31 cellular contexts compared by ENCODE assay signal in the genomic region with DNA sequence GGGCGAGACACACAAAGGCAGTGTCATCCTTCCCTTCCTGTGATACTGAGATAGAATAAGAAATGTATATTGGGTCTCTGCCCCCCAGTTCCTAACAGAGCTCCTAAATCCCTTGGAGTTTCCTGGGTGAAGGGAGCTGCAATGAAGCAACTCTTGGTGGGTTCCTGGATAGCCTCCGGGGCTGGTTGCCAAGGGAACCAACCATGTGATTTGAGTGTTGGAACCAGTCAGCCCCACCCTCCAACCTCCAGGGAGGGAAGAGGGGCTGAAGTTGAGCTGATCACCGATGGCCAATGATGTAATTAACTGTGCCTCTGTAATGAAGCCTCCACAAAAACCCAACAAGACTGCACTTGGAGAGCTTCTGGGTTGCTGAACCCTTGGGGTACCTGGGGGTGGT.
"Had no signal": no experiment of that assay in that cellular context is flagged by ENCODE, and none has a peak within 500 bp of the region (broad histone marks: within the 10 kb centered on the region; RNA-seq: fewer than 3 reads in every experiment).

No MANE protein-coding gene starts in this region.

- H3K4me3 Mint-ChIP-seq: activated CD4-positive, alpha-beta T cell treated with anti-CD3 and anti-CD28 coated beads, Interleukin-2, amount 10 ng/mL, durations not matched to agents 7 days and 5 days; activated CD8-positive, alpha-beta T cell treated with anti-CD3 and anti-CD28 coated beads, Interleukin-2, amount 10 ng/mL, durations not matched to agents 7 days and 5 days; activated naive CD4-positive, alpha-beta T cell treated with anti-CD3 and anti-CD28 coated beads, Interleukin-2, amount 10 ng/mL, durations not matched to agents 7 days and 5 days; activated naive CD8-positive, alpha-beta T cell; activated naive CD8-positive, alpha-beta T cell treated with anti-CD3 and anti-CD28 coated beads, Interleukin-2, amount 50 U/mL, for 24 hours; brain had no signal

- H3K4me3 ChIP-seq: PC-9 had no signal

- H3K36me3 Mint-ChIP-seq: brain had no signal

- H3K27ac ChIP-seq: PC-9, WERI-Rb-1 had no signal

- H3K9me3 Mint-ChIP-seq: activated naive CD8-positive, alpha-beta T cell treated with anti-CD3 and anti-CD28 coated beads, Interleukin-2, amount 50 U/mL, for 24 hours had no signal

- H3K27ac Mint-ChIP-seq: activated CD8-positive, alpha-beta T cell treated with anti-CD3 and anti-CD28 coated beads, Interleukin-2, amount 10 ng/mL, durations not matched to agents 7 days and 5 days; activated naive CD4-positive, alpha-beta T cell treated with anti-CD3 and anti-CD28 coated beads, Interleukin-2, amount 10 ng/mL, durations not matched to agents 7 days and 5 days; activated naive CD8-positive, alpha-beta T cell; activated naive CD8-positive, alpha-beta T cell treated with anti-CD3 and anti-CD28 coated beads, Interleukin-2, amount 50 U/mL, for 24 hours; brain had no signal

- DNase-seq: activated CD4-positive, alpha-beta T cell treated with anti-CD3 and anti-CD28 coated beads for 1 hour; activated CD4-positive, alpha-beta T cell treated with anti-CD3 and anti-CD28 coated beads, Interleukin-2, amount 10 ng/mL, durations not matched to agents 7 days and 5 days; activated CD4-positive, alpha-beta T cell treated with anti-CD3 and anti-CD28 coated beads, Interleukin-2, amount 50 U/mL, for 48 hours; activated CD4-positive, CD25-positive, alpha-beta regulatory T cell; activated CD8-positive, alpha-beta memory T cell treated with anti-CD3 and anti-CD28 coated beads, Interleukin-2, amount 50 U/mL, for 48 hours; activated CD8-positive, alpha-beta T cell treated with anti-CD3 and anti-CD28 coated beads, Interleukin-2, amount 10 ng/mL, durations not matched to agents 7 days and 5 days; activated effector memory CD4-positive, alpha-beta T cell treated with Interleukin-2 at 50 U/mL for 16 hours; activated naive CD4-positive, alpha-beta T cell treated with anti-CD3 and anti-CD28 coated beads, Interleukin-2, amount 10 ng/mL, durations not matched to agents 7 days and 5 days; activated naive CD8-positive, alpha-beta T cell treated with anti-CD3 and anti-CD28 coated beads, Interleukin-2, amount 50 U/mL, for 24 hours; activated T-cell treated with anti-CD3 and anti-CD28 coated beads, Interleukin-2, amount 50 U/mL, for 48 hours; anterior cingulate cortex; caudate nucleus; cerebellar nuclear complex; NCI-H1048; NCI-H146; NCI-H187; NCI-H2029 treated with DMSO at 0.1 percent for 48 hours; NCI-H2107; NCI-H226; NCI-H446 treated with DMSO at 0.1 percent for 48 hours; NCI-H524; NCI-H69; NK-92 treated with Interleukin-12 subunit alpha and Interleukin-12 subunit beta, amount 100 ng/mL, for 24 hours; PC-9; Right ventricle myocardium superior; SW 1271; T-helper 1 cell; T1000; WERI-Rb-1 had no signal

- ATAC-seq: activated CD8-positive, alpha-beta T cell treated with anti-CD3 and anti-CD28 coated beads, Interleukin-2, amount 10 ng/mL, durations not matched to agents 7 days and 5 days; activated naive CD8-positive, alpha-beta T cell treated with anti-CD3 and anti-CD28 coated beads, Interleukin-2, amount 50 U/mL, for 24 hours had no signal

- H3K36me3 ChIP-seq: WERI-Rb-1 had no signal

- H3K4me1 Mint-ChIP-seq: brain had no signal
